Comparison of ENCODE assay signal across 4 cellular contexts in genomic region chr1:172252925-172253324, GRCh38.
TF ChIP-seq lines count a peak whose summit lies in the region.

No MANE protein-coding gene starts in this region.

TF ChIP-seq in SK-N-SH, 30 proteins besides CTCF, POLR2A, EP300 and RAD21:
- TF ChIP-seq TCF12 (IDR thresholded peaks at IDR 0.05), result peak; percentile 74
- TF ChIP-seq PBX3 (IDR thresholded peaks at IDR 0.05), result no peak; the same call in 1 of the 2 replicates
- no peak for TF ChIP-seq YY1 (IDR thresholded peaks at IDR 0.05; ENCODE audit: low read depth)

TF ChIP-seq in SK-N-SH treated with all-trans-retinoic acid at 6 μM for 48 hours, 23 proteins besides CTCF, POLR2A, EP300 and RAD21 (continues in another document):
- TF ChIP-seq TSHZ2 (CRISPR knock-in tag; IDR thresholded peaks at IDR 0.05), result no peak
- TF ChIP-seq PPARA (CRISPR knock-in tag; IDR thresholded peaks at IDR 0.05; ENCODE audit: borderline replicate concordance), result no peak
- no peak for TF ChIP-seq CSDC2 (CRISPR knock-in tag; IDR thresholded peaks at IDR 0.05)
- TF ChIP-seq POU6F1 (CRISPR knock-in tag; IDR thresholded peaks at IDR 0.05; ENCODE audit: borderline replicate concordance, low read depth), result no peak
- TF ChIP-seq GLIS3 (CRISPR knock-in tag; IDR thresholded peaks at IDR 0.05), result no peak
- no peak for TF ChIP-seq CREB5 (CRISPR knock-in tag; IDR thresholded peaks at IDR 0.05; ENCODE audit: low read depth)
- TF ChIP-seq CSRNP3 (CRISPR knock-in tag; IDR thresholded peaks at IDR 0.05), result no peak

TF ChIP-seq in IMR-90, 13 proteins besides CTCF, POLR2A, EP300 and RAD21:
- no peak for TF ChIP-seq MAZ (IDR thresholded peaks at IDR 0.05; ENCODE audit: borderline replicate concordance, low read depth, low read length)
- TF ChIP-seq MAFK (IDR thresholded peaks at IDR 0.05; ENCODE audit: low read depth, low read length), result peak; percentile 54

TF ChIP-seq in K562, 482 proteins besides CTCF, POLR2A, EP300 and RAD21:
- no peak for TF ChIP-seq CUX1 (CRISPR knock-in tag; IDR thresholded peaks at IDR 0.05)
- TF ChIP-seq ZNF316 (IDR thresholded peaks at IDR 0.05), result peak; percentile 43; the same call in 1 of the 2 replicates
- peak; percentile 14; the same call in 1 of the 2 replicates for TF ChIP-seq MAFK (IDR thresholded peaks at IDR 0.05; ENCODE audit: low read length)
